8 cellular contexts compared by ENCODE assay signal in genomic region chr2:32946314-32947075, GRCh38. TPM values are rescaled to one million over a fixed set of nuclear protein-coding genes. Genes with fewer than 3 reads are reported as not detected.
DNase-seq lines count a peak whose midpoint lies in the region; ATAC-seq and TF ChIP-seq lines count a peak whose summit lies in the region.

TSS of gene LTBP1 (plus strand) at chr2:32946953. CDS start at chr2:32947325, 372 bp downstream.

- H4K8ac ChIP-seq in mesenchymal stem cell (ENCODE audit: low read length) = peak within 1 kb of the TSS; percentile 56

- peak within 1 kb of the TSS; percentile 96 for H3K4me2 ChIP-seq in mesenchymal stem cell (ENCODE audit: low read length, poor library complexity, severe bottlenecking)

- no peak within 1 kb of the TSS for H3K27ac ChIP-seq in ACC112 (ENCODE audit: low read depth, low read length)
- H3K27ac ChIP-seq in endodermal cell (ENCODE audit: low read depth, low read length) = no peak within 1 kb of the TSS
- H3K27ac ChIP-seq in mesenchymal stem cell (ENCODE audit: low read length, poor library complexity, severe bottlenecking) = no peak within 1 kb of the TSS

- no peak for TF ChIP-seq POLR2A in GM18505 (IDR thresholded peaks at IDR 0.05; ENCODE audit: borderline replicate concordance, extremely low read depth, insufficient read depth, insufficient read length)

- H3K4me3 Mint-ChIP-seq in activated CD8-positive, alpha-beta T cell treated with anti-CD3 and anti-CD28 coated beads for 36 hours = peak within 1 kb of the TSS; percentile 68
- H3K4me3 Mint-ChIP-seq in endodermal cell = peak within 1 kb of the TSS; percentile 70

- CTCF ChIA-PET in activated CD8-positive, alpha-beta T cell treated with anti-CD3 and anti-CD28 coated beads for 36 hours (lab: Charles Lee) = no interaction called here

- H4K91ac ChIP-seq in mesenchymal stem cell (ENCODE audit: low read length) = peak within 1 kb of the TSS; percentile 40

- H3K36me3 ChIP-seq in ACC112 (ENCODE audit: insufficient read depth, low read length) = no peaks in the 10 kb centered on the region
- no peaks in the 10 kb centered on the region for H3K36me3 ChIP-seq in endodermal cell (ENCODE audit: control insufficient read depth, insufficient read depth, low read length)
- H3K36me3 ChIP-seq in mesenchymal stem cell (ENCODE audit: control insufficient read depth in 1 of 2, insufficient read depth in 2 of 2, low read depth in 1 of 2, low read length in 2 of 2) = no peaks in the 10 kb centered on the region

- H2AFZ ChIP-seq in ACC112 (ENCODE audit: low read length, unreplicated experiment) = peak within 1 kb of the TSS; percentile 80
- H2AFZ ChIP-seq in mesenchymal stem cell (ENCODE audit: low read depth, low read length) = peak within 1 kb of the TSS; percentile 88

- H3K9me3 ChIP-seq in endodermal cell (ENCODE audit: control insufficient read depth, low read length) (no peaks in the 10 kb centered on the region), mesenchymal stem cell (ENCODE audit: control insufficient read depth, low read length) (no peaks in the 10 kb centered on the region)

- peak within 1 kb of the TSS; percentile 86 to 93 for H3K18ac ChIP-seq in mesenchymal stem cell (ENCODE audit: low read depth in 1 of 2, low read length in 2 of 2)

- H3K4me1 ChIP-seq in ACC112 (ENCODE audit: control insufficient read depth, insufficient read depth, low read length, unreplicated experiment) (no peaks in the 10 kb centered on the region), endodermal cell (ENCODE audit: control insufficient read depth, insufficient read depth, low read length) (no peaks in the 10 kb centered on the region), mesenchymal stem cell (ENCODE audit: control insufficient read depth, insufficient read depth, low read depth, low read length) (peaks cover 2% of the 10 kb centered on the region)

- H3K27me3 Mint-ChIP-seq in activated CD8-positive, alpha-beta T cell treated with anti-CD3 and anti-CD28 coated beads for 36 hours = peaks cover 42% of the 10 kb centered on the region
- peaks cover 5% of the 10 kb centered on the region for H3K27me3 Mint-ChIP-seq in endodermal cell (ENCODE audit: insufficient read depth)

- H3K4ac ChIP-seq in mesenchymal stem cell (ENCODE audit: low read depth in 1 of 2, low read length in 2 of 2) = peak within 1 kb of the TSS; percentile 57 to 78

- ATAC-seq in GM18505 (IDR thresholded peaks at IDR 0.05; ENCODE audit: unreplicated experiment) (peak; percentile 72), HG02973 (IDR thresholded peaks at IDR 0.05; ENCODE audit: unreplicated experiment) (peak; percentile 63)
- ATAC-seq in activated CD8-positive, alpha-beta T cell treated with anti-CD3 and anti-CD28 coated beads for 36 hours = peak; percentile 79

- H2BK12ac ChIP-seq in mesenchymal stem cell (ENCODE audit: low read length in 2 of 2) = peak within 1 kb of the TSS in 1 of 2 experiments; percentile 45

- peak within 1 kb of the TSS; percentile 46 for H3K9ac ChIP-seq in endodermal cell (ENCODE audit: extremely low read depth, low read length, poor library complexity, severe bottlenecking)
- peak within 1 kb of the TSS; percentile 45 for H3K9ac ChIP-seq in mesenchymal stem cell (ENCODE audit: low read length)

- peak within 1 kb of the TSS in 1 of 2 experiments; percentile 76 for H3K23ac ChIP-seq in mesenchymal stem cell (ENCODE audit: low read length in 2 of 2)

- H2BK15ac ChIP-seq in mesenchymal stem cell (ENCODE audit: low read depth, poor library complexity, severe bottlenecking) = peak within 1 kb of the TSS; percentile 86

- H3K4me1 Mint-ChIP-seq in activated CD8-positive, alpha-beta T cell treated with anti-CD3 and anti-CD28 coated beads for 36 hours (ENCODE audit: low read depth) = peaks cover 3% of the 10 kb centered on the region
- peaks cover 13% of the 10 kb centered on the region for H3K4me1 Mint-ChIP-seq in endodermal cell

- H3K79me1 ChIP-seq in mesenchymal stem cell (replicated peaks; ENCODE audit: low read length, poor library complexity, severe bottlenecking) = no peaks in the 10 kb centered on the region

- WGBS in endodermal cell (ENCODE audit: insufficient coverage in 1 of 2, insufficient read length in 1 of 2), 2 experiments = 0 to 2% methylated on average over 18 to 68 of the region's 68 CpGs
- WGBS in mesenchymal stem cell = under 1% methylated on average over 63 of the region's 68 CpGs

- H3K9me3 Mint-ChIP-seq in activated CD8-positive, alpha-beta T cell treated with anti-CD3 and anti-CD28 coated beads for 36 hours = no peaks in the 10 kb centered on the region
- H3K9me3 Mint-ChIP-seq in endodermal cell = no peaks in the 10 kb centered on the region

- no peaks in the 10 kb centered on the region for H3K36me3 Mint-ChIP-seq in activated CD8-positive, alpha-beta T cell treated with anti-CD3 and anti-CD28 coated beads for 36 hours (ENCODE audit: low read depth)
- no peaks in the 10 kb centered on the region for H3K36me3 Mint-ChIP-seq in endodermal cell (ENCODE audit: low read depth)

- intact Hi-C loops in activated CD8-positive, alpha-beta T cell treated with anti-CD3 and anti-CD28 coated beads for 36 hours (cut with micrococcal nuclease) = loop anchor here (5.0 to 10.0 kb wide), 2 partner anchors 172 to 394 kb away; no protein-coding TSS in a partner anchor

- H3K4me3 ChIP-seq in ACC112 (ENCODE audit: low read depth, low read length) (peak within 1 kb of the TSS; percentile 88), endodermal cell (ENCODE audit: low read length) (peak within 1 kb of the TSS; percentile 93), mesenchymal stem cell (ENCODE audit: insufficient read depth in 1 of 2, low read depth in 1 of 2, low read length in 2 of 2) (peak within 1 kb of the TSS; percentile 81 to 82)

- POLR2A ChIA-PET in activated CD8-positive, alpha-beta T cell treated with anti-CD3 and anti-CD28 coated beads for 36 hours (lab: Charles Lee) = no interaction called here

- H3K27ac Mint-ChIP-seq in activated CD8-positive, alpha-beta T cell treated with anti-CD3 and anti-CD28 coated beads for 36 hours = no peak within 1 kb of the TSS
- peak within 1 kb of the TSS; percentile 75 for H3K27ac Mint-ChIP-seq in endodermal cell

- peak; percentile 60 for DNase-seq in NCI-H2171 (lab: John Stamatoyannopoulos, UW)
- peak; percentile 69 for DNase-seq in activated CD8-positive, alpha-beta T cell treated with anti-CD3 and anti-CD28 coated beads for 36 hours
- peak; percentile 89 for DNase-seq in endodermal cell
- DNase-seq in mesenchymal stem cell = peak; percentile 86
- DNase-seq in stimulated activated CD8-positive, alpha-beta memory T cell treated with anti-CD3 and anti-CD28 coated beads, Interleukin-12 subunit alpha, Interleukin-12 subunit beta, amount 100 ng/mL, for 4 hours (ENCODE audit: low read depth) = peak; percentile 5

- H2AK5ac ChIP-seq in mesenchymal stem cell (ENCODE audit: low read length, severe bottlenecking) = no peak within 1 kb of the TSS

- H2BK5ac ChIP-seq in mesenchymal stem cell (ENCODE audit: low read depth, low read length, poor library complexity, severe bottlenecking) = no peak within 1 kb of the TSS

- no peaks in the 10 kb centered on the region for H3K79me2 ChIP-seq in ACC112 (ENCODE audit: control insufficient read depth, insufficient read depth, low read length, unreplicated experiment)

- H3K27me3 ChIP-seq in ACC112 (ENCODE audit: insufficient read depth, low read length) = peaks cover 10% of the 10 kb centered on the region; the same call in 1 of the 2 replicates
- H3K27me3 ChIP-seq in endodermal cell (ENCODE audit: control insufficient read depth, insufficient read depth, low read length, poor library complexity, severe bottlenecking) = no peaks in the 10 kb centered on the region
- H3K27me3 ChIP-seq in mesenchymal stem cell (ENCODE audit: control insufficient read depth in 1 of 2, insufficient read depth in 1 of 2, low read length in 2 of 2) = peaks cover 0 to 34% of the 10 kb centered on the region in 2 experiments

- peak within 1 kb of the TSS; percentile 89 for H2BK120ac ChIP-seq in mesenchymal stem cell (ENCODE audit: low read depth, low read length)

- TF ChIP-seq CTCF in activated CD8-positive, alpha-beta T cell treated with anti-CD3 and anti-CD28 coated beads for 36 hours (IDR thresholded peaks at IDR 0.05) = peak; percentile 64
- peak; percentile 93 for TF ChIP-seq CTCF in endodermal cell (conservative IDR thresholded peaks at IDR 0.05)

- H3K14ac ChIP-seq in mesenchymal stem cell (ENCODE audit: low read length in 2 of 2) = peak within 1 kb of the TSS in 1 of 2 experiments; percentile 82

RNA-seq across cellular contexts. Expression of gene LTBP1, which starts in this region (rescaled TPM):
- total RNA-seq in activated CD8-positive, alpha-beta T cell treated with anti-CD3 and anti-CD28 coated beads for 36 hours = under 1 TPM in 1 of 2 experiments, not detected in 1; 0.18 TPM
- 10 to 100 TPM; 43.2 to 43.4 TPM for total RNA-seq in endodermal cell
- polyA plus RNA-seq in endodermal cell (2013, experiment 1 of 2) = 41.9 TPM
- polyA plus RNA-seq in endodermal cell (2013, experiment 2 of 2) = 41.9 TPM
- 87.9 TPM for polyA plus RNA-seq in mesenchymal stem cell (2013, experiment 1 of 2)
- polyA plus RNA-seq in mesenchymal stem cell (2013, experiment 2 of 2) = 86.6 TPM

Comparison
In these comparisons a context has a peak if more than half of its experiments do, and no peak if none do; other contexts are left out.
1. RNA of gene LTBP1 (total RNA-seq): 43.2 to 43.4 TPM in endodermal cell; 0.18 TPM in activated CD8-positive, alpha-beta T cell treated with anti-CD3 and anti-CD28 coated beads for 36 hours; every median in the first group is over 10 times any median in the second.
2. Peak in DNase-seq and ATAC-seq in activated CD8-positive, alpha-beta T cell treated with anti-CD3 and anti-CD28 coated beads for 36 hours; RNA of the gene not detected or under 1 TPM.
3. DNase-seq: peak in every context shown above with its lines; median percentile 89 in endodermal cell; 86 in mesenchymal stem cell; 69 in activated CD8-positive, alpha-beta T cell treated with anti-CD3 and anti-CD28 coated beads for 36 hours; 60 in NCI-H2171; 5 in stimulated activated CD8-positive, alpha-beta memory T cell treated with anti-CD3 and anti-CD28 coated beads, Interleukin-12 subunit alpha, Interleukin-12 subunit beta, amount 100 ng/mL, for 4 hours.
4. Peak in every context shown above with its lines, with median percentiles within 50 percentile points of each other: H3K4me3 ChIP-seq and ATAC-seq.